Comparison of ENCODE assay signal across 30 cellular contexts in the genomic region with DNA sequence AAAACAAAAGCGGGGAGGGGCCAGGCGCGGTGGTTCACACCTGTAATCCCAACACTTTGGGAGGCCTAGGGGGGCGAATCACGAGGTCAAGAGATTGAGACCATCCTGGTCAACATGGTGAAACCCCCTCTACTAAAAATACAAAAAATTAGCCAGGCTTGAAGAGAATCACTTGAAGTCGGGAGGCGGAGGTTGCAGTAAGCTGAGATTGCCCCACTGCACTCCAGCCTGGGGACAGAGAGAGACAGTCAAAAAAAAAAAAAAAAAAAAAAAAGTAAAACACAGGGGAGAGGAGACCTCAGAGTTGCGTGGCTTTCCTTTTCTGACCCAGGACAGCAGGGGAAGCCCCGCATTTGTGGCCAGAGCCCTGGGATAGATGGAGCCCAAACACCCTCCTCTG.
"Had no signal": no experiment of that assay in that cellular context is flagged by ENCODE, and none has a peak within 500 bp of the region (broad histone marks: within the 10 kb centered on the region; RNA-seq: fewer than 3 reads in every experiment).

No MANE protein-coding gene starts in this region.

- H3K27ac ChIP-seq: left lung, neural progenitor cell, neutrophil, parathyroid adenoma, right atrium auricular region, skin epidermis, stomach, testis, tibial artery, upper lobe of right lung had no signal

- FAIRE-seq: islet of Langerhans, kidney had no signal

- H3K36me3 ChIP-seq: left lung, neural progenitor cell, neutrophil, right atrium auricular region, stomach, tibial artery, upper lobe of right lung had no signal

- H2AFZ ChIP-seq: neural progenitor cell, parathyroid adenoma had no signal

- ATAC-seq: left colon; natural killer cell; sciatic nerve; stimulated activated naive B cell treated with anti-CD40 and anti-IgM and Interleukin-4, amounts not matched to agents 10 μg/mL and 1 μg/mL and 100 μg/mL, for 72 hours; stimulated activated naive CD8-positive, alpha-beta T cell treated with anti-CD3 and anti-CD28 coated beads, Interleukin-15, Interleukin-2, amounts not matched to agents 100 U/mL and 50 U/mL, for 24 hours had no signal

- H3K4me2 ChIP-seq: neural progenitor cell had no signal

- DNase-seq: hypothalamus; immature natural killer cell; kidney; left colon; left lung; mesendoderm; naive B cell; natural killer cell; nephron progenitor cell; occipital lobe; stimulated activated CD4-positive, alpha-beta T cell treated with anti-CD3 and anti-CD28 coated beads, Interleukin-12 subunit alpha, Interleukin-12 subunit beta, amount 100 ng/mL, for 4 hours; stimulated activated CD4-positive, alpha-beta T cell treated with anti-CD3 and anti-CD28 coated beads, Interleukin-15, amount 100 ng/mL, for 24 hours; stimulated activated CD4-positive, alpha-beta T cell treated with anti-CD3 and anti-CD28 coated beads, Interleukin-2, amount 100 ng/mL, for 24 hours; stimulated activated CD4-positive, alpha-beta T cell treated with anti-CD3 and anti-CD28 coated beads, Interleukin-4, amount 100 ng/mL, for 1 hour; stimulated activated naive B cell treated with anti-CD40 and anti-IgM and Interleukin-4, amounts not matched to agents 10 μg/mL and 1 μg/mL and 100 μg/mL, for 72 hours; stimulated activated naive CD8-positive, alpha-beta T cell treated with anti-CD3 and anti-CD28 coated beads, Interleukin-15, Interleukin-2, amounts not matched to agents 100 U/mL and 50 U/mL, for 24 hours; stomach; testis; tibial artery; trophoblast cell; upper lobe of right lung had no signal

- H3K27ac Mint-ChIP-seq: immature natural killer cell; mesothelial cell of epicardium; natural killer cell; nephron progenitor cell; neural progenitor cell; stimulated activated naive B cell treated with anti-CD40 and anti-IgM and Interleukin-4, amounts not matched to agents 10 μg/mL and 1 μg/mL and 100 μg/mL, for 72 hours had no signal

- H3K9me3 ChIP-seq: left lung, neutrophil, right atrium auricular region, stomach, testis, tibial artery, upper lobe of right lung had no signal

- H3K4me3 Mint-ChIP-seq: immature natural killer cell; mesothelial cell of epicardium; naive B cell; natural killer cell; nephron progenitor cell; stimulated activated naive B cell treated with anti-CD40 and anti-IgM and Interleukin-4, amounts not matched to agents 10 μg/mL and 1 μg/mL and 100 μg/mL, for 72 hours had no signal

- H3K79me2 ChIP-seq: parathyroid adenoma had no signal

- H3K9ac ChIP-seq: neural progenitor cell, parathyroid adenoma had no signal

- H3K36me3 Mint-ChIP-seq: immature natural killer cell; mesothelial cell of epicardium; naive B cell; natural killer cell; neural progenitor cell; stimulated activated naive B cell treated with anti-CD40 and anti-IgM and Interleukin-4, amounts not matched to agents 10 μg/mL and 1 μg/mL and 100 μg/mL, for 72 hours had no signal

- H3K4me1 ChIP-seq: parathyroid adenoma had no signal

- H3K27me3 ChIP-seq: right atrium auricular region, testis, upper lobe of right lung had no signal

- H3K4me3 ChIP-seq: left lung, lung, neural progenitor cell, right atrium auricular region, skin epidermis, stomach, testis, tibial artery, upper lobe of right lung had no signal

- H3K9me3 Mint-ChIP-seq: immature natural killer cell, mesothelial cell of epicardium, naive B cell, natural killer cell, nephron progenitor cell, neural progenitor cell had no signal
